2 cellular contexts compared by ENCODE assay signal in the genomic region with DNA sequence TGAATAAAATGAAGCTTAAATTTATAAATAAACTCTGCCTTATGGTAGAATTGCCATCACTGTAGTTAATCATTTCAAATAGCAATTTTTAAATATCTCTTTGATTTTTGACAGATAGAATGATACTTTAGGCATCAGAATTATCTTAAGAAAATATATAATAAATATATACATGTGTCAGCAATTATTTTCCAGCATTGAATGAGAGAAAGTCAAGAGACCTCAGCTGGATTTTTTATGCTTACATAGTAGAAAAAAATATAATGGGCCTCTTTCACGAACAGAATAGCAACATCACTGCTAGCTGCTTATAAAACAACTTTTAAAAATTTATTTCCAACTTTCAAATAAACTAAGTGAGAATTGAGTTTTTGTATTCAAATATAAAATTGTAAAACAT.
A peak's percentile ranks its signal among the peaks of the same experiment; 100 is the strongest.
TF ChIP-seq lines count a peak whose summit lies in the region.

No MANE protein-coding gene starts in this region.

TF ChIP-seq in HepG2, 621 proteins besides CTCF, POLR2A, EP300 and RAD21:
- TF ChIP-seq MAFF (IDR thresholded peaks at IDR 0.05; ENCODE audit: low read depth, low read length) (0 out of 2 replicates have a peak, but pooled peaks have one; percentile 7), PHF20 (CRISPR knock-in tag; IDR thresholded peaks at IDR 0.05) (no peak), MAFK (conservative IDR thresholded peaks at IDR 0.05 in 1 of 2, IDR thresholded peaks at IDR 0.05 in 1 of 2; ENCODE audit: low read length in 2 of 2) (peak in 1 of 2 experiments; percentile 52; a peak in 2 of 4 replicates)
TF ChIP-seq in HepG2: peak in this region for 2.

TF ChIP-seq in IMR-90, 13 proteins besides CTCF, POLR2A, EP300 and RAD21:
- TF ChIP-seq MAFK (IDR thresholded peaks at IDR 0.05; ENCODE audit: low read depth, low read length) = peak; percentile 59; the same call in 1 of the 2 replicates
- TF ChIP-seq BHLHE40 (IDR thresholded peaks at IDR 0.05; ENCODE audit: low read depth, low read length) = no peak
- TF ChIP-seq, protein P1, sequence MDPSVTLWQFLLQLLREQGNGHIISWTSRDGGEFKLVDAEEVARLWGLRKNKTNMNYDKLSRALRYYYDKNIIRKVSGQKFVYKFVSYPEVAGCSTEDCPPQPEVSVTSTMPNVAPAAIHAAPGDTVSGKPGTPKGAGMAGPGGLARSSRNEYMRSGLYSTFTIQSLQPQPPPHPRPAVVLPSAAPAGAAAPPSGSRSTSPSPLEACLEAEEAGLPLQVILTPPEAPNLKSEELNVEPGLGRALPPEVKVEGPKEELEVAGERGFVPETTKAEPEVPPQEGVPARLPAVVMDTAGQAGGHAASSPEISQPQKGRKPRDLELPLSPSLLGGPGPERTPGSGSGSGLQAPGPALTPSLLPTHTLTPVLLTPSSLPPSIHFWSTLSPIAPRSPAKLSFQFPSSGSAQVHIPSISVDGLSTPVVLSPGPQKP (IDR thresholded peaks at IDR 0.05; ENCODE audit: borderline replicate concordance, low read depth, low read length) = no peak
